In genomic region chr1:236502972-236503639, GRCh38 we compare ENCODE assay signal across 9 cellular contexts. TPM values are rescaled to one million over a fixed set of nuclear protein-coding genes. Genes with fewer than 3 reads are reported as not detected.
DNase-seq lines count a peak whose midpoint lies in the region; ATAC-seq and TF ChIP-seq lines count a peak whose summit lies in the region.
"Had no signal": no experiment of that assay in that cellular context is flagged by ENCODE, and none has a peak within 500 bp of the region (broad histone marks: within the 10 kb centered on the region; RNA-seq: fewer than 3 reads in every experiment).

No MANE protein-coding gene starts in this region.

- peak overlapping the region; percentile 34 for H3K4me2 ChIP-seq in OCI-LY3 (ENCODE audit: low read length)

- intact Hi-C loops in natural killer cell (cut with micrococcal nuclease): no loop called here

- H3K27me3 Mint-ChIP-seq in natural killer cell treated with Interleukin-12 subunit alpha and Interleukin-12 subunit beta and Interleukin-15 and Interleukin-18, amount 100 ng/mL, for 72 hours: peaks cover 0 to 3% of the 10 kb centered on the region in 2 donors
- H3K27me3 Mint-ChIP-seq in natural killer cell (ENCODE audit: low read depth in 2 of 2): peaks cover 0 to 8% of the 10 kb centered on the region in 2 donors
- peaks cover 20% of the 10 kb centered on the region for H3K27me3 Mint-ChIP-seq in stimulated activated memory B cell treated with anti-CD40 and anti-IgM and Interleukin-4, amounts not matched to agents 10 μg/mL and 1 μg/mL and 100 μg/mL, for 72 hours

- H4K20me1 ChIP-seq in OCI-LY3 (ENCODE audit: insufficient read depth, low read length): peaks cover 6% of the 10 kb centered on the region; the same call in 1 of the 2 replicates

- H3K27ac ChIP-seq in OCI-LY3 (ENCODE audit: low read length): no peak overlapping the region

- ATAC-seq in natural killer cell treated with Interleukin-12 subunit alpha and Interleukin-12 subunit beta and Interleukin-15 and Interleukin-18, amount 100 ng/mL, for 72 hours: no peak
- ATAC-seq in natural killer cell (no peak), GM19467 (IDR thresholded peaks at IDR 0.05; ENCODE audit: unreplicated experiment) (no peak), GM18502 (IDR thresholded peaks at IDR 0.05; ENCODE audit: poor library complexity, unreplicated experiment) (no peak)
- peak; percentile 27 for ATAC-seq in stimulated activated memory B cell treated with anti-CD40 and anti-IgM and Interleukin-4, amounts not matched to agents 10 μg/mL and 1 μg/mL and 100 μg/mL, for 72 hours

- H3K27ac Mint-ChIP-seq in natural killer cell treated with Interleukin-12 subunit alpha and Interleukin-12 subunit beta and Interleukin-15 and Interleukin-18, amount 100 ng/mL, for 72 hours: peak overlapping the region; percentile 54 to 74
- H3K27ac Mint-ChIP-seq in natural killer cell: no peak overlapping the region
- peak overlapping the region; percentile 61 for H3K27ac Mint-ChIP-seq in stimulated activated memory B cell treated with anti-CD40 and anti-IgM and Interleukin-4, amounts not matched to agents 10 μg/mL and 1 μg/mL and 100 μg/mL, for 72 hours

- no peaks in the 10 kb centered on the region for H3K36me3 ChIP-seq in OCI-LY3 (replicated peaks; ENCODE audit: low read depth, low read length)

- H2AFZ ChIP-seq in OCI-LY3 (ENCODE audit: low read depth, low read length): no peak overlapping the region

- peak overlapping the region; percentile 29 for H3K4me3 Mint-ChIP-seq in natural killer cell treated with Interleukin-12 subunit alpha and Interleukin-12 subunit beta and Interleukin-15 and Interleukin-18, amount 100 ng/mL, for 72 hours
- H3K4me3 Mint-ChIP-seq in natural killer cell: no peak overlapping the region
- peak overlapping the region; percentile 36 for H3K4me3 Mint-ChIP-seq in stimulated activated memory B cell treated with anti-CD40 and anti-IgM and Interleukin-4, amounts not matched to agents 10 μg/mL and 1 μg/mL and 100 μg/mL, for 72 hours
- H3K4me3 Mint-ChIP-seq: central memory CD8-positive, alpha-beta T cell had no signal

- no peaks in the 10 kb centered on the region for H3K9me3 Mint-ChIP-seq in natural killer cell treated with Interleukin-12 subunit alpha and Interleukin-12 subunit beta and Interleukin-15 and Interleukin-18, amount 100 ng/mL, for 72 hours
- no peaks in the 10 kb centered on the region for H3K9me3 Mint-ChIP-seq in natural killer cell
- H3K9me3 Mint-ChIP-seq in stimulated activated memory B cell treated with anti-CD40 and anti-IgM and Interleukin-4, amounts not matched to agents 10 μg/mL and 1 μg/mL and 100 μg/mL, for 72 hours: no peaks in the 10 kb centered on the region
- H3K9me3 Mint-ChIP-seq: central memory CD8-positive, alpha-beta T cell had no signal

- no peak overlapping the region for H3K9ac ChIP-seq in OCI-LY3 (ENCODE audit: low read length)

- no peaks in the 10 kb centered on the region for H3K36me3 Mint-ChIP-seq in natural killer cell treated with Interleukin-12 subunit alpha and Interleukin-12 subunit beta and Interleukin-15 and Interleukin-18, amount 100 ng/mL, for 72 hours
- H3K36me3 Mint-ChIP-seq in natural killer cell: no peaks in the 10 kb centered on the region
- H3K36me3 Mint-ChIP-seq in stimulated activated memory B cell treated with anti-CD40 and anti-IgM and Interleukin-4, amounts not matched to agents 10 μg/mL and 1 μg/mL and 100 μg/mL, for 72 hours: no peaks in the 10 kb centered on the region

- peaks cover 57% of the 10 kb centered on the region for H3K27me3 ChIP-seq in OCI-LY3 (ENCODE audit: low read depth, low read length)

- peaks cover 8 to 10% of the 10 kb centered on the region in 2 donors for H3K4me1 Mint-ChIP-seq in natural killer cell treated with Interleukin-12 subunit alpha and Interleukin-12 subunit beta and Interleukin-15 and Interleukin-18, amount 100 ng/mL, for 72 hours (ENCODE audit: low read depth in 2 of 2)
- H3K4me1 Mint-ChIP-seq in natural killer cell: peaks cover 7% of the 10 kb centered on the region in 2 donors
- H3K4me1 Mint-ChIP-seq in stimulated activated memory B cell treated with anti-CD40 and anti-IgM and Interleukin-4, amounts not matched to agents 10 μg/mL and 1 μg/mL and 100 μg/mL, for 72 hours: peaks cover 10% of the 10 kb centered on the region

- H3K4me3 ChIP-seq in OCI-LY3 (ENCODE audit: low read length) (0 out of 2 replicates have a peak overlapping the region, but pooled peaks have one; percentile 16), choroid plexus epithelial cell (ENCODE audit: low read depth, low read length) (peak overlapping the region; percentile 43)

- no peak for DNase-seq in natural killer cell treated with Interleukin-12 subunit alpha and Interleukin-12 subunit beta and Interleukin-15 and Interleukin-18, amount 100 ng/mL, for 72 hours (ENCODE audit: low spot score)
- DNase-seq in natural killer cell: no peak
- DNase-seq in choroid plexus epithelial cell (ENCODE audit: low read depth): peak; percentile 92
- peak; percentile 86 for DNase-seq in kidney tubule cell (ENCODE audit: low spot score)

- no peaks in the 10 kb centered on the region for H3K9me3 ChIP-seq in OCI-LY3 (ENCODE audit: insufficient read depth, low read length)

- H3K4me1 ChIP-seq in OCI-LY3 (ENCODE audit: low read length): no peaks in the 10 kb centered on the region; the same call in 1 of the 2 replicates

- H3K79me2 ChIP-seq in OCI-LY3 (ENCODE audit: low read length): no peaks in the 10 kb centered on the region

- TF ChIP-seq CTCF in natural killer cell (IDR thresholded peaks at IDR 0.05) (no peak), OCI-LY3 (IDR thresholded peaks at IDR 0.05; ENCODE audit: low read depth, low read length) (no peak), choroid plexus epithelial cell (conservative IDR thresholded peaks at IDR 0.05; ENCODE audit: low read depth, low read length) (no peak)

RNA-seq across cellular contexts. Expression of gene LGALS8, which starts 20.7 kb away (rescaled TPM):
- total RNA-seq in natural killer cell treated with Interleukin-12 subunit alpha and Interleukin-12 subunit beta and Interleukin-15 and Interleukin-18, amount 100 ng/mL, for 72 hours: 100 to 1,000 TPM in 1 of 2 donors, 10 to 100 TPM in 1; 88.2 to 119 TPM
- 100 to 1,000 TPM in 2 of 3 donors, 10 to 100 TPM in 1; 90.5 to 129 (median 114) TPM for total RNA-seq in natural killer cell

Comparison
In these comparisons a context has a peak if more than half of its experiments do, and no peak if none do; other contexts are left out.
1. H3K27ac Mint-ChIP-seq: peak in natural killer cell treated with Interleukin-12 subunit alpha and Interleukin-12 subunit beta and Interleukin-15 and Interleukin-18, amount 100 ng/mL, for 72 hours (2 of 2) and stimulated activated memory B cell treated with anti-CD40 and anti-IgM and Interleukin-4, amounts not matched to agents 10 μg/mL and 1 μg/mL and 100 μg/mL, for 72 hours (single experiment); none in natural killer cell (0 of 2).
2. DNase-seq: peak in choroid plexus epithelial cell (single experiment) and kidney tubule cell (single experiment); none in natural killer cell treated with Interleukin-12 subunit alpha and Interleukin-12 subunit beta and Interleukin-15 and Interleukin-18, amount 100 ng/mL, for 72 hours (single experiment) and natural killer cell (single experiment).